ENCODE assay signal across 24 cellular contexts in the genomic region with DNA sequence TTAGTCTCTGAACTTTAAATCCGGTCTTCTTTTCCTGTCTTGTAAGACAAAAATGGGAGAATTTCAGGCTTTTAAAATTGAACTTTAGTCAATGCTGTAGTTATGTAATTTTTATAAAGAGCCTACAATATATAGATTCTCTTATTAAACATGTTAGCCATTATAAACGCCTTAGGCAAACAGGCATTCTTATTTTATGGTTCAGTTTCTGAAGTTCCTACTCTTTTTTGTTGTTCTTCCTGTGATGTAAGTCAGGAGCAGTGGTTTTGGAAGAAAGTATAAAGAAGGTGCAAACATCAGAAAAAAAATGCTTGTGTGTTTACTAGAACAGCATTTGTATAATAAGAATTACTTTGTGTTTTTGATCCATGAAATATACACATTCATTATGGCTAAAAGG. TPM values are rescaled to one million over a fixed set of nuclear protein-coding genes. Genes with fewer than 3 reads are reported as not detected.
"Had no signal": no experiment of that assay in that cellular context is flagged by ENCODE, and none has a peak within 500 bp of the region (broad histone marks: within the 10 kb centered on the region; RNA-seq: fewer than 3 reads in every experiment).

No MANE protein-coding gene starts in this region.

- H3K9me3 ChIP-seq: ovary, right lobe of liver had no signal

- H3K36me3 ChIP-seq: left lung, neural progenitor cell, ovary, right lobe of liver, suprapubic skin had no signal

- FAIRE-seq: small intestine had no signal

- H3K4me1 Mint-ChIP-seq: activated CD4-positive, alpha-beta T cell treated with anti-CD3 and anti-CD28 coated beads for 36 hours; neural progenitor cell; stimulated activated naive CD8-positive, alpha-beta T cell treated with anti-CD3 and anti-CD28 coated beads, Interleukin-15, amount 100 ng/mL, for 72 hours; T-cell; WTC11 had no signal

- H3K4me3 Mint-ChIP-seq: activated CD4-positive, alpha-beta T cell treated with anti-CD3 and anti-CD28 coated beads for 36 hours; activated naive CD8-positive, alpha-beta T cell; activated T-helper 1 cell treated with anti-CD3 and anti-CD28 coated beads, Interleukin-12 subunit alpha, Interleukin-12 subunit beta, Interleukin-2, Interleukin-4 antibody, amounts not matched to agents 30 ng/mL and 10 ng/mL and 1 ng/mL, durations not matched to agents 14 hours and 24 hours and 36 hours; neural progenitor cell; stimulated activated naive CD8-positive, alpha-beta T cell treated with anti-CD3 and anti-CD28 coated beads, Interleukin-15, amount 100 ng/mL, for 72 hours; T-cell; WTC11 had no signal

- H3K27ac Mint-ChIP-seq: activated CD4-positive, alpha-beta T cell treated with anti-CD3 and anti-CD28 coated beads for 36 hours; activated naive CD8-positive, alpha-beta T cell; activated T-helper 1 cell treated with anti-CD3 and anti-CD28 coated beads, Interleukin-12 subunit alpha, Interleukin-12 subunit beta, Interleukin-2, Interleukin-4 antibody, amounts not matched to agents 30 ng/mL and 10 ng/mL and 1 ng/mL, durations not matched to agents 14 hours and 24 hours and 36 hours; neural progenitor cell; stimulated activated naive CD8-positive, alpha-beta T cell treated with anti-CD3 and anti-CD28 coated beads, Interleukin-15, amount 100 ng/mL, for 72 hours; T-cell; WTC11 had no signal

- H3K9me3 Mint-ChIP-seq: activated T-helper 1 cell treated with anti-CD3 and anti-CD28 coated beads, Interleukin-12 subunit alpha, Interleukin-12 subunit beta, Interleukin-2, Interleukin-4 antibody, amounts not matched to agents 30 ng/mL and 10 ng/mL and 1 ng/mL, durations not matched to agents 14 hours and 24 hours and 36 hours had no signal

- H3K4me1 ChIP-seq: foreskin keratinocyte, left lung, neural progenitor cell, suprapubic skin had no signal

- H3K27me3 ChIP-seq: foreskin keratinocyte, left lung, neural progenitor cell, ovary, right lobe of liver, suprapubic skin had no signal

- ATAC-seq: activated CD4-positive, alpha-beta T cell treated with anti-CD3 and anti-CD28 coated beads for 36 hours; foreskin keratinocyte; left lung; right lobe of liver; stimulated activated naive CD8-positive, alpha-beta T cell treated with anti-CD3 and anti-CD28 coated beads, Interleukin-15, amount 100 ng/mL, for 72 hours; T-cell; WTC11 had no signal

- H3K27ac ChIP-seq: epithelial cell of prostate, foreskin keratinocyte, left lung, neural progenitor cell, ovary, right lobe of liver, suprapubic skin had no signal

- H3K4me3 ChIP-seq: left lung, neural progenitor cell, ovary, right lobe of liver, suprapubic skin had no signal

- H3K36me3 Mint-ChIP-seq: T-cell had no signal

- DNase-seq: activated CD4-positive, alpha-beta T cell treated with anti-CD3 and anti-CD28 coated beads for 36 hours; activated CD4-positive, alpha-beta T cell treated with anti-CD3 and anti-CD28 coated beads, Interleukin-2, amount 50 U/mL, for 48 hours; activated gamma-delta T cell treated with Interleukin-2 at 50 U/mL for 16 hours; amniotic stem cell; glutamatergic neuron; hippocampal formation; islet precursor cell; left lung; ovary; right lobe of liver; small intestine; stimulated activated CD4-positive, alpha-beta T cell treated with anti-CD3 and anti-CD28 coated beads, Interleukin-15, amount 100 ng/mL, for 24 hours; stimulated activated CD4-positive, alpha-beta T cell treated with anti-CD3 and anti-CD28 coated beads, Interleukin-2, amount 100 ng/mL, for 48 hours; stimulated activated naive CD8-positive, alpha-beta T cell treated with anti-CD3 and anti-CD28 coated beads, Interleukin-15, amount 100 ng/mL, for 72 hours; T-cell; trophoblast cell had no signal

- H3K27me3 Mint-ChIP-seq: activated CD4-positive, alpha-beta T cell treated with anti-CD3 and anti-CD28 coated beads for 36 hours; stimulated activated naive CD8-positive, alpha-beta T cell treated with anti-CD3 and anti-CD28 coated beads, Interleukin-15, amount 100 ng/mL, for 72 hours; T-cell had no signal

RNA-seq across cellular contexts. Expression of gene BICC1, which starts 41.6 kb away (rescaled TPM):
- total RNA-seq: activated CD4-positive, alpha-beta T cell treated with anti-CD3 and anti-CD28 coated beads for 36 hours; dermis microvascular lymphatic vessel endothelial cell had no signal
